In genomic region chr15:68820589-68821189, GRCh38 we compare ENCODE assay signal across 8 cellular contexts. TPM values are rescaled to one million over a fixed set of nuclear protein-coding genes. Genes with fewer than 3 reads are reported as not detected.
A peak's percentile ranks its signal among the peaks of the same experiment; 100 is the strongest.
DNase-seq lines count a peak whose midpoint lies in the region; ATAC-seq and TF ChIP-seq lines count a peak whose summit lies in the region.

ANP32A (minus strand) TSS chr15:68820895; CDS start chr15:68820751, 144 bp downstream.

- ATAC-seq in GM19324 (IDR thresholded peaks at IDR 0.05; ENCODE audit: low FRiP score, unreplicated experiment) (peak; percentile 70), HG03521 (IDR thresholded peaks at IDR 0.05; ENCODE audit: unreplicated experiment) (peak; percentile 54), right lobe of liver (peak; percentile 67 to 85 (median 77))

- TF ChIP-seq POLR2A in right lobe of liver (IDR thresholded peaks at IDR 0.05), result peak; percentile 72

- H3K9me3 ChIP-seq in right lobe of liver, result no peaks in the 10 kb centered on the region

- CTCF ChIA-PET in BJ (lab: Yijun Ruan, JAX), result no interaction called here

- H3K27ac ChIP-seq in right lobe of liver, result peak within 1 kb of the TSS; percentile 97 to 100 (median 99)

- TF ChIP-seq CTCF in BJ (IDR thresholded peaks at IDR 0.05; ENCODE audit: insufficient read depth, low read depth, low read length) (no peak), right lobe of liver (IDR thresholded peaks at IDR 0.05) (no peak)

- no peaks in the 10 kb centered on the region for H3K27me3 ChIP-seq in BJ (ENCODE audit: control insufficient read depth, insufficient read depth, low read length)
- no peaks in the 10 kb centered on the region for H3K27me3 ChIP-seq in right lobe of liver

- DNase-seq in BJ (ENCODE audit: low read depth), result peak; percentile 46
- peak; percentile 98 for DNase-seq in NCI-H82 (lab: John Stamatoyannopoulos, UW)
- peak; percentile 97 for DNase-seq in activated CD4-positive, alpha-beta T cell treated with anti-CD3 and anti-CD28 coated beads, Interleukin-2, amount 50 U/mL, for 48 hours
- peak; percentile 97 for DNase-seq in dermis blood vessel endothelial cell
- peak; percentile 97 to 98 (median 98) for DNase-seq in right lobe of liver
- peak; percentile 96 to 99 for DNase-seq in stimulated activated CD4-positive, alpha-beta T cell treated with anti-CD3 and anti-CD28 coated beads, Interleukin-4, amount 100 ng/mL, for 4 hours

- H3K4me3 ChIP-seq in BJ (ENCODE audit: low read depth, low read length) (peak within 1 kb of the TSS; percentile 99), right lobe of liver (peak within 1 kb of the TSS; percentile 84 to 94 (median 85))

- intact Hi-C loops in right lobe of liver (cut with DNase I), result no loop called here

- POLR2A ChIA-PET in BJ (lab: Charles Lee), result interaction anchor here (0.6 kb wide), 1 partner anchor 1974 kb away, joined by 3 read pairs; no protein-coding TSS in a partner anchor

- H3K36me3 ChIP-seq in BJ (ENCODE audit: control insufficient read depth, insufficient read depth, low read length) (no peaks in the 10 kb centered on the region), right lobe of liver (no peaks in the 10 kb centered on the region)

- H3K4me1 ChIP-seq in right lobe of liver, result peaks cover 0 to 17% (median 7%) of the 10 kb centered on the region in 4 donors

- WGBS in right lobe of liver (ENCODE audit: insufficient coverage, low coverage, low lambda C conversion rate, missing lambda C conversion rate), result 1% methylated on average over 14 of the region's 53 CpGs

RNA-seq across cellular contexts. Expression of gene ANP32A, which starts in this region (rescaled TPM):
- 36.2 and 60.3 TPM in 2 replicates for polyA plus RNA-seq in BJ (2011; rRNA removed)
- polyA minus RNA-seq in BJ (2011; rRNA and poly(A)+ RNA removed), result 16.6 and 22.4 TPM in 2 replicates
- 68.2 and 119 TPM in 2 replicates for total RNA-seq in dermis blood vessel endothelial cell
- total RNA-seq in right lobe of liver, result 10 to 100 TPM; 39.9 to 66.6 (median 49.0) TPM

Comparison
In these comparisons a context has a peak if more than half of its experiments do, and no peak if none do; other contexts are left out.
1. Peak in every context shown above with its lines: DNase-seq, ATAC-seq, H3K4me3 ChIP-seq and H3K27ac ChIP-seq.
2. DNase-seq: peak in every context shown above with its lines; median percentile 98 in NCI-H82; 98 in right lobe of liver; 98 in stimulated activated CD4-positive, alpha-beta T cell treated with anti-CD3 and anti-CD28 coated beads, Interleukin-4, amount 100 ng/mL, for 4 hours; 97 in activated CD4-positive, alpha-beta T cell treated with anti-CD3 and anti-CD28 coated beads, Interleukin-2, amount 50 U/mL, for 48 hours; 97 in dermis blood vessel endothelial cell; 46 in BJ.